In the genomic region with DNA sequence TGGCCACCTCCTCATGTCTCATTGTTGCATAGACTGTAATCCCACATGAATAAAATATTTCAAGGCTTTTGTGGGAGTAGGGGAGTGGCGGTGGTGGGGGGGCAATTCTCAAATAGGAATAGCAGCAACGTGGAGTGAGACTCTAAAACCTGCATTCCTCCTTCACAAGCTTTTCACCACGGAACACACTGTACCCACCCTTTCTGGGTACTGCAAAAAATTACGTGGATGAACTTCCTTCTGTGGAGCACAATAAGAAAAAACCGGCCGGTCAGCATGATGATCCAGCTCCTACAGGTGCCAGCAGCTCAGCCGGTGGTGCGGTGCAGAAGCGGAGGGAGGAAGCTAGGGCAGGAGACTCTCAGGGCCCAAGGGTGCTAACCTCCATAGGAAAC, we compare ENCODE assay signal across 8 cellular contexts. TPM values are rescaled to one million over a fixed set of nuclear protein-coding genes. Genes with fewer than 3 reads are reported as not detected.
DNase-seq lines count a peak whose midpoint lies in the region; ATAC-seq, FAIRE-seq and TF ChIP-seq lines count a peak whose summit lies in the region.

No MANE protein-coding gene starts in this region.

- 14 to 23% methylated on average over 9 of the region's 9 CpGs for whole genome bisulfite sequencing in heart right ventricle, 2 donors
- WGBS in GM12878 (ENCODE audit: insufficient coverage, insufficient replicate concordance, low lambda C conversion rate, missing lambda C conversion rate): 14% methylated on average over 9 of the region's 9 CpGs
- 22% methylated on average over 9 of the region's 9 CpGs for WGBS in urinary bladder

- CTCF ChIA-PET in GM12878 (lab: Yijun Ruan, JAX): interaction anchor here (1.0 to 1.5 kb wide), 4 partner anchors 9 to 46 kb away, joined by 3 to 4 read pairs (median 3); no protein-coding TSS in a partner anchor

- no peak for TF ChIP-seq POLR2A in GM12878 (IDR thresholded peaks at IDR 0.05; ENCODE audit: low read depth, low read length)

- peaks cover 35% of the 10 kb centered on the region for H3K79me2 ChIP-seq in GM12878 (ENCODE audit: control insufficient read depth, insufficient read depth, low read length)

- TF ChIP-seq CTCF in heart right ventricle (IDR thresholded peaks at IDR 0.05) (no peak), GM12878 (IDR thresholded peaks at IDR 0.05 in 2 of 3, conservative IDR thresholded peaks at IDR 0.05 in 1 of 3; ENCODE audit: control insufficient read depth in 2 of 3, extremely low read depth in 1 of 3, insufficient read depth in 1 of 3, low read depth in 3 of 3, low read length in 3 of 3) (no peak)

- H3K27ac ChIP-seq in heart right ventricle (peak overlapping the region in 9 of 10 donors; percentile 79 to 95 (median 90)), GM12878 (ENCODE audit: control insufficient read depth, insufficient read depth) (no peak overlapping the region), urinary bladder (ENCODE audit: low read depth) (no peak overlapping the region)

- H3K4me3 ChIP-seq in heart right ventricle: peak overlapping the region in 9 of 10 donors; percentile 68 to 94 (median 81)
- peak overlapping the region; percentile 82 for H3K4me3 ChIP-seq in GM12878
- H3K4me3 ChIP-seq in urinary bladder (ENCODE audit: low read depth, low read length): peak overlapping the region; percentile 90

- no peak for FAIRE-seq in GM12878 (lab: Jason Lieb, UNC)

- H3K36me3 ChIP-seq in heart right ventricle: no peaks in the 10 kb centered on the region
- H3K36me3 ChIP-seq in GM12878 (ENCODE audit: control insufficient read depth in 2 of 2, insufficient read depth in 2 of 2, low read length in 1 of 2): no peaks in the 10 kb centered on the region
- H3K36me3 ChIP-seq in urinary bladder (ENCODE audit: insufficient read depth): no peaks in the 10 kb centered on the region

- peak overlapping the region; percentile 71 for H3K9ac ChIP-seq in GM12878 (ENCODE audit: control insufficient read depth, insufficient read depth, low read length)

- POLR2A ChIA-PET in GM12878 (lab: Charles Lee): no interaction called here

- no peak for TF ChIP-seq EP300 in GM12878 (IDR thresholded peaks at IDR 0.05; ENCODE audit: borderline replicate concordance in 1 of 2, control insufficient read depth in 1 of 2, low read depth in 2 of 2, low read length in 2 of 2)

- in situ Hi-C loops in GM12878 (cut with MboI): no loop called here

- H3K27me3 ChIP-seq in heart right ventricle: peaks cover 0 to 4% (median 0%) of the 10 kb centered on the region in 7 donors
- H3K27me3 ChIP-seq in GM12878 (replicated peaks in 1 of 2; ENCODE audit: control insufficient read depth in 2 of 2, insufficient read depth in 2 of 2, low read length in 1 of 2): no peaks in the 10 kb centered on the region; a peak in 1 of 4 replicates

- DNase-seq in heart right ventricle (no peak), left ventricle myocardium superior (no peak), GM12878 (ENCODE audit: low read depth, low spot score) (no peak), mucosa of gallbladder (ENCODE audit: low spot score) (peak; percentile 27), KG1 (lab: John Stamatoyannopoulos, UW) (no peak)
- no peak for DNase-seq in activated CD4-positive, alpha-beta T cell treated with anti-CD3 and anti-CD28 coated beads for 1 hour

- H3K4me2 ChIP-seq in GM12878 (ENCODE audit: control insufficient read depth, insufficient read depth): peak overlapping the region; percentile 53

- intact Hi-C loops in heart right ventricle (cut with DNase I): loop anchor here in 7 of 10 donors (5.0 kb wide), 2 partner anchors 36 to 41 kb away; no protein-coding TSS in a partner anchor
- intact Hi-C loops in left ventricle myocardium superior (cut with micrococcal nuclease): no loop called here
- intact Hi-C loops in GM12878 (cut with micrococcal nuclease; ENCODE audit: unreplicated experiment): no loop called here

- no peaks in the 10 kb centered on the region for H4K20me1 ChIP-seq in GM12878 (ENCODE audit: control insufficient read depth, insufficient read depth)

- RAD21 ChIA-PET in GM12878 (lab: Charles Lee; ENCODE audit: unreplicated experiment): no interaction called here

- no TSS peak for BruUV-seq in GM12878 (replicated peaks; lab: Mats Ljungman, UMichigan)

- H3K9me3 ChIP-seq in heart right ventricle (no peaks in the 10 kb centered on the region), GM12878 (replicated peaks; ENCODE audit: control insufficient read depth, insufficient read depth, low read length) (no peaks in the 10 kb centered on the region)

- no peak for TF ChIP-seq RAD21 in GM12878 (IDR thresholded peaks at IDR 0.05; ENCODE audit: insufficient read depth, low read depth, low read length)

- peak in 3 of 8 donors; percentile 4 to 12 (median 6) for ATAC-seq in heart right ventricle
- ATAC-seq in left ventricle myocardium superior: no peak
- ATAC-seq in GM12878: no peak
- no peak for ATAC-seq in GM21367 (IDR thresholded peaks at IDR 0.05; ENCODE audit: unreplicated experiment)

- SMC1A ChIA-PET in GM12878 (lab: Charles Lee; ENCODE audit: uncharacterized antibody, unreplicated experiment): interaction anchor here (1.2 to 1.3 kb wide), 2 partner anchors 11 to 41 kb away, joined by 3 read pairs; no protein-coding TSS in a partner anchor

- H3K4me1 ChIP-seq in heart right ventricle (peaks cover 4 to 42% (median 16%) of the 10 kb centered on the region in 9 donors), GM12878 (ENCODE audit: control insufficient read depth, insufficient read depth, low read length) (peaks cover 3% of the 10 kb centered on the region; the same call in 1 of the 2 replicates), urinary bladder (ENCODE audit: insufficient read depth) (no peaks in the 10 kb centered on the region)

- H2AFZ ChIP-seq in GM12878 (ENCODE audit: control insufficient read depth, low read depth, low read length): peak overlapping the region; percentile 92

TF ChIP-seq in GM12878, 131 proteins besides CTCF, POLR2A, EP300 and RAD21:
- TF ChIP-seq ZZZ3 (IDR thresholded peaks at IDR 0.05; ENCODE audit: control insufficient read depth, insufficient read length, low read depth) (no peak), KLF5 (IDR thresholded peaks at IDR 0.05; ENCODE audit: partially characterized antibody) (no peak)

RNA-seq across cellular contexts. Expression of a gene that starts 0.9 kb away (rescaled TPM):
- total RNA-seq in heart right ventricle (100 to 1,000 TPM in 9 of 10 donors, 10 to 100 TPM in 1; 93.1 to 130 (median 120) TPM), left ventricle myocardium superior (160 TPM), GM12878 (2014; rRNA removed) (8.2 and 8.9 TPM in 2 replicates), GM12878 (2014; rRNA removed; fragmentation: Illumina TruSeq; extraction: Trizol) (12.9 and 13.6 TPM in 2 replicates), GM12878 (2021) (15.6 and 16.5 TPM in 2 replicates), mucosa of gallbladder (19.8 TPM), urinary bladder (11.4 TPM)
- polyA plus RNA-seq in heart right ventricle (10 to 100 TPM; 18.1 to 24.8 TPM), GM12878 (2011; rRNA removed) (17.4 and 25.5 TPM in 2 replicates), GM12878 (2014; fragmentation: Illumina TruSeq; extraction: Trizol) (9.8 and 15.3 TPM in 2 replicates), GM12878 (2014; fragmentation: Nextera tagmentation; extraction: Ambion mirVana) (1 to 10 TPM; 4.6 to 4.8 TPM), GM12878 (2014; rRNA removed) (6.3 and 8.1 TPM in 2 replicates), GM12878 (2016; fragmentation: Nextera tagmentation; extraction: Ambion mirVana) (1 to 10 TPM; 5.6 to 8.7 TPM), urinary bladder (8.4 TPM)
- total RNA-seq in GM12878 (2013; cell fraction: nucleolus; rRNA removed): 8.4 and 8.8 TPM in 2 replicates
- polyA plus RNA-seq in GM12878 (2011; ENCODE audit: low read depth): 34.4 TPM
- 5.4 and 5.8 TPM in 2 replicates for polyA plus RNA-seq in GM12878 (2011; cell fraction: cytosol; rRNA removed)
- polyA plus RNA-seq in GM12878 (2011; cell fraction: nucleus; rRNA removed): 2.7 and 4.2 TPM in 2 replicates
- polyA plus RNA-seq in GM12878 (2012): 41.1 and 60.7 TPM in 2 replicates
- 7.4 and 12.2 TPM in 2 replicates for polyA minus RNA-seq in GM12878 (2011; rRNA and poly(A)+ RNA removed)
- polyA minus RNA-seq in GM12878 (2011; cell fraction: cytosol; rRNA and poly(A)+ RNA removed): 3.2 and 4.7 TPM in 2 replicates
- 1.2 and 1.4 TPM in 2 replicates for polyA minus RNA-seq in GM12878 (2011; cell fraction: nucleus; rRNA and poly(A)+ RNA removed)

RNA-seq across cellular contexts. Expression of a gene that starts 19.9 kb away (rescaled TPM):
- total RNA-seq in heart right ventricle (10 to 100 TPM in 5 of 10 donors, 1 to 10 TPM in 5; 6.3 to 18.2 (median 10.4) TPM), left ventricle myocardium superior (21.4 TPM), GM12878 (2014; rRNA removed) (0.33 and 0.90 TPM in 2 replicates), GM12878 (2014; rRNA removed; fragmentation: Illumina TruSeq; extraction: Trizol) (0.36 and 0.74 TPM in 2 replicates), GM12878 (2021) (0.72 and 0.93 TPM in 2 replicates), mucosa of gallbladder (14.9 TPM), urinary bladder (29.2 TPM)
- polyA plus RNA-seq in heart right ventricle (1 to 10 TPM; 2.0 to 7.5 TPM), GM12878 (2011; rRNA removed) (0.41 and 0.48 TPM in 2 replicates), GM12878 (2014; fragmentation: Illumina TruSeq; extraction: Trizol) (0.26 and 0.97 TPM in 2 replicates), GM12878 (2014; fragmentation: Nextera tagmentation; extraction: Ambion mirVana) (under 1 TPM; 0.03 to 0.09 TPM), GM12878 (2014; rRNA removed) (0.34 and 0.42 TPM in 2 replicates), GM12878 (2016; fragmentation: Nextera tagmentation; extraction: Ambion mirVana) (under 1 TPM; 0.24 to 0.60 TPM), urinary bladder (7.5 TPM)
- 5.5 and 5.9 TPM in 2 replicates for total RNA-seq in GM12878 (2013; cell fraction: nucleolus; rRNA removed)
- 0.92 TPM for polyA plus RNA-seq in GM12878 (2011; ENCODE audit: low read depth)
- 0.27 and 0.52 TPM in 2 replicates for polyA plus RNA-seq in GM12878 (2011; cell fraction: cytosol; rRNA removed)
- 0.80 and 0.91 TPM in 2 replicates for polyA plus RNA-seq in GM12878 (2011; cell fraction: nucleus; rRNA removed)
- 1.8 and 2.2 TPM in 2 replicates for polyA plus RNA-seq in GM12878 (2012)
- 0.41 and 1.2 TPM in 2 replicates for polyA minus RNA-seq in GM12878 (2011; rRNA and poly(A)+ RNA removed)
- not detected in 2 replicates for polyA minus RNA-seq in GM12878 (2011; cell fraction: cytosol; rRNA and poly(A)+ RNA removed)
- polyA minus RNA-seq in GM12878 (2011; cell fraction: nucleus; rRNA and poly(A)+ RNA removed): 0.10 and 0.24 TPM in 2 replicates

Comparison
In these comparisons a context has a peak if more than half of its experiments do, and no peak if none do; other contexts are left out.
1. intact Hi-C loops: an anchor here in heart right ventricle (5.0 kb wide); none called in left ventricle myocardium superior and GM12878.
2. H3K27ac ChIP-seq: peak in heart right ventricle (9 of 10); none in GM12878 (single experiment) and urinary bladder (single experiment).
3. Peak in every context shown above with its lines, with median percentiles within 50 percentile points of each other: H3K4me3 ChIP-seq.